ENCODE assay signal across 8 cellular contexts in the genomic region with DNA sequence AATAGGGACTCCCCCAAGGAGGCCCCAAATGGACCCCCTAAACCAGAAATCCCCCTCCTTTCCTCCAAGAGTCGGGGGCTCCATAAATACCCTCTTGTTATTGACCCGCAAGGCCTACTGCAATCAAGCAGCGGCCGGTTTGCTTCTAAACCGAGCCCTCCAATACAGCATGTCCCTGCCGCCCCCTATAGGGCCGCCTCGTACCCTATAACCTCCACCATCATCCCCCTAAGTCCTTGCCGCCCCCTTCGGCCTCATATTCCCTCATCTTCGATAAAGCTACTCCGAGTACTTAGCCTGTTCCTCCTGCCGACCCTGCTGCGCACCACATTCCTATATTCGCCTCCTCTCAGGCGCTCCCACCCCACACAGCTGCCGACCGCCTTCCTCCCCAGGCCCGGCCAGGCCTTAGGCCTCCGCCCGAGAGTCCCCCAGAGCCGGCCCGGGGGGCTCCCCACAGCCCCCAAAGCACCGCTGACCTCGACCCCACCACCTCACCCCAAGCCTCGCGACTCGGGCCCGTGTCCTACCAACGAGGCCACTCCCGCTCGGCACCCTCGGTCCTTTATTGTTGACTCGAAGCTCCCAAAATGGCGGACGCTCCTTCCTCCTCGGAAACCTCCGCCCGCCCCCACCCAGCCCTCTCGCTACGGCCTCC. TPM values are rescaled to one million over a fixed set of nuclear protein-coding genes. Genes with fewer than 3 reads are reported as not detected.
DNase-seq lines count a peak whose midpoint lies in the region; ATAC-seq and TF ChIP-seq lines count a peak whose summit lies in the region.

No MANE protein-coding gene starts in this region.

- H3K9me3 ChIP-seq in BE2C (no peaks in the 10 kb centered on the region), tibial nerve (no peaks in the 10 kb centered on the region)

- peak in 1 of 2 donors; percentile 33 for TF ChIP-seq EP300 in tibial nerve (IDR thresholded peaks at IDR 0.05)

- H3K27me3 Mint-ChIP-seq in activated naive CD4-positive, alpha-beta T cell treated with anti-CD3 and anti-CD28 coated beads, Interleukin-2, amount 50 U/mL, for 24 hours: no peaks in the 10 kb centered on the region

- whole genome bisulfite sequencing in tibial nerve, 2 donors: 1% methylated on average over 25 to 41 of the region's 41 CpGs

- peaks cover 8% of the 10 kb centered on the region for H3K36me3 Mint-ChIP-seq in activated naive CD4-positive, alpha-beta T cell treated with anti-CD3 and anti-CD28 coated beads, Interleukin-2, amount 50 U/mL, for 24 hours

- peak overlapping the region; percentile 100 for H3K4me3 Mint-ChIP-seq in activated naive CD4-positive, alpha-beta T cell treated with anti-CD3 and anti-CD28 coated beads, Interleukin-2, amount 50 U/mL, for 24 hours

- H3K4me3 ChIP-seq in BE2C (ENCODE audit: low read depth, low read length) (peak overlapping the region; percentile 91), tibial nerve (peak overlapping the region; percentile 71 to 99 (median 77))

- peak overlapping the region; percentile 97 for H3K27ac Mint-ChIP-seq in activated naive CD4-positive, alpha-beta T cell treated with anti-CD3 and anti-CD28 coated beads, Interleukin-2, amount 50 U/mL, for 24 hours

- TF ChIP-seq CTCF in BE2C (IDR thresholded peaks at IDR 0.05; ENCODE audit: low read depth, low read length) (peak; percentile 64), tibial nerve (IDR thresholded peaks at IDR 0.05) (peak; percentile 40 to 69 (median 54))

- peaks cover 17% of the 10 kb centered on the region for H3K36me3 ChIP-seq in BE2C
- peaks cover 0 to 4% (median 0%) of the 10 kb centered on the region in 3 donors for H3K36me3 ChIP-seq in tibial nerve

- no peak for TF ChIP-seq POLR2A in tibial nerve (IDR thresholded peaks at IDR 0.05)

- H3K4me1 Mint-ChIP-seq in activated naive CD4-positive, alpha-beta T cell treated with anti-CD3 and anti-CD28 coated beads, Interleukin-2, amount 50 U/mL, for 24 hours: peaks cover 32% of the 10 kb centered on the region

- H3K27me3 ChIP-seq in BE2C (no peaks in the 10 kb centered on the region), tibial nerve (no peaks in the 10 kb centered on the region)

- H3K9me3 Mint-ChIP-seq in activated naive CD4-positive, alpha-beta T cell treated with anti-CD3 and anti-CD28 coated beads, Interleukin-2, amount 50 U/mL, for 24 hours: no peaks in the 10 kb centered on the region

- H3K4me1 ChIP-seq in BE2C (peaks cover 5% of the 10 kb centered on the region; the same call in 1 of the 2 replicates), tibial nerve (peaks cover 0 to 54% (median 26%) of the 10 kb centered on the region in 4 donors)

- peak overlapping the region; percentile 99 to 100 (median 99) for H3K27ac ChIP-seq in tibial nerve

- DNase-seq in BE2C (peak; percentile 77), HT1080 (ENCODE audit: low read depth) (peak; percentile 69), RPMI8226 (peak; percentile 66), glomerular visceral epithelial cell (ENCODE audit: extremely low spot score) (peak; percentile 34), occipital lobe (lab: John Stamatoyannopoulos, UW) (peak; percentile 80), tibial nerve (ENCODE audit: low spot score in 2 of 2) (peak; percentile 50 to 78)

- peak; percentile 5 for ATAC-seq in GM19351 (IDR thresholded peaks at IDR 0.05; ENCODE audit: unreplicated experiment)

RNA-seq across cellular contexts. Expression of a gene that starts 0.5 kb away (rescaled TPM):
- 26.8 TPM for polyA plus RNA-seq in BE2C (2012; ENCODE audit: insufficient read depth, insufficient read length, low read depth)
- total RNA-seq in HT1080 (2014; rRNA removed; shearing (Covaris generic)): 34.4 and 55.5 TPM in 2 replicates
- polyA plus RNA-seq in HT1080 (2015; cell fraction: cytosol; rRNA removed): 22.0 and 30.3 TPM in 2 replicates
- 60.4 and 61.5 TPM in 2 replicates for polyA plus RNA-seq in HT1080 (2015; cell fraction: nucleus; rRNA removed)
- total RNA-seq in occipital lobe: 283 TPM
- 100 to 1,000 TPM in 3 of 4 donors, 10 to 100 TPM in 1; 75.6 to 108 (median 107) TPM for total RNA-seq in tibial nerve

Comparison
In these comparisons a context has a peak if more than half of its experiments do, and no peak if none do; other contexts are left out.
1. Peak in every context shown above with its lines: DNase-seq, ATAC-seq, H3K4me3 ChIP-seq and H3K27ac ChIP-seq.